In genomic region chr3:56985460-56986327, GRCh38 we compare ENCODE assay signal across 1 cellular context.
TF ChIP-seq lines count a peak whose summit lies in the region.

No MANE protein-coding gene starts in this region.

TF ChIP-seq in GM23338, 12 proteins besides CTCF, POLR2A, EP300 and RAD21 (continued from another document):
- TF ChIP-seq ZNF462 (CRISPR knock-in tag; IDR thresholded peaks at IDR 0.05) = no peak
- TF ChIP-seq ETS1 (IDR thresholded peaks at IDR 0.05) = no peak
- no peak for TF ChIP-seq JUNB (IDR thresholded peaks at IDR 0.05; ENCODE audit: unreplicated experiment)
- no peak for TF ChIP-seq ZNF331 (CRISPR knock-in tag; IDR thresholded peaks at IDR 0.05; ENCODE audit: low read depth)
- TF ChIP-seq ZNF114 (CRISPR knock-in tag; IDR thresholded peaks at IDR 0.05) = no peak
- TF ChIP-seq REST (IDR thresholded peaks at IDR 0.05; ENCODE audit: unreplicated experiment) = no peak
- TF ChIP-seq STAT1 (IDR thresholded peaks at IDR 0.05; ENCODE audit: unreplicated experiment) = no peak
